19 cellular contexts compared by ENCODE assay signal in genomic region chr22:33401291-33401690, GRCh38.
DNase-seq lines count a peak whose midpoint lies in the region; TF ChIP-seq lines count a peak whose summit lies in the region.
"Had no signal": no experiment of that assay in that cellular context is flagged by ENCODE, and none has a peak within 500 bp of the region (broad histone marks: within the 10 kb centered on the region; RNA-seq: fewer than 3 reads in every experiment).

No MANE protein-coding gene starts in this region.

- peak; percentile 53 for DNase-seq in ACHN
- DNase-seq in HK-2 (ENCODE audit: unreplicated experiment), result peak; percentile 49
- DNase-seq in adipocyte (ENCODE audit: low read depth), result peak; percentile 59
- DNase-seq in hepatic stellate cell (ENCODE audit: low spot score), result peak; percentile 69
- no peak for DNase-seq in COLO668 (lab: John Stamatoyannopoulos, UW; ENCODE audit: unreplicated experiment)
- no peak for DNase-seq in GM13977 (ENCODE audit: low spot score)
- DNase-seq in nucleus accumbens (lab: John Stamatoyannopoulos, UW), result no peak
- DNase-seq in esophagus muscularis mucosa (ENCODE audit: extremely low spot score), result no peak
- DNase-seq: activated CD4-positive, alpha-beta T cell treated with anti-CD3 and anti-CD28 coated beads, Interleukin-2, amount 50 U/mL, for 1 hour; activated naive CD4-positive, alpha-beta T cell; aorta; CD4-positive, alpha-beta memory T cell; colonic mucosa; Karpas-422; NCI-H1436; ovary; stimulated activated CD4-positive, alpha-beta T cell treated with anti-CD3 and anti-CD28 coated beads, Interleukin-2, amount 100 ng/mL, for 24 hours; stimulated activated naive CD8-positive, alpha-beta T cell treated with anti-CD3 and anti-CD28 coated beads, Interleukin-15, amount 100 ng/mL, for 72 hours; SW 1271 had no signal

- intact Hi-C loops in esophagus muscularis mucosa (cut with DNase I), result no loop called here

- TF ChIP-seq POLR2A in esophagus muscularis mucosa (IDR thresholded peaks at IDR 0.05; ENCODE audit: low read depth), result no peak

- H3K9me3 ChIP-seq in adipocyte (ENCODE audit: control insufficient read depth, low read length) (no peaks in the 10 kb centered on the region), esophagus muscularis mucosa (no peaks in the 10 kb centered on the region)
- H3K9me3 ChIP-seq: colonic mucosa, ovary had no signal

- in situ Hi-C loops in ACHN (cut with HindIII; ENCODE audit: low pct_ligation_motif_present, low pct_unique_long_range_greater_than_20kb, low sequenced_read_pairs), result no loop called here
- in situ Hi-C loops in GM13977 (cut with MboI; ENCODE audit: low pct_unique_long_range_greater_than_20kb, low sequenced_read_pairs, unreplicated experiment), result no loop called here

- H3K4me3 ChIP-seq in adipocyte (ENCODE audit: low read length) (no peak overlapping the region), esophagus muscularis mucosa (no peak overlapping the region)
- H3K4me3 ChIP-seq: colonic mucosa, ovary had no signal

- H3K27me3 ChIP-seq in adipocyte (replicated peaks; ENCODE audit: control insufficient read depth, insufficient read depth, low read length) (no peaks in the 10 kb centered on the region), esophagus muscularis mucosa (no peaks in the 10 kb centered on the region)
- H3K27me3 ChIP-seq: colonic mucosa, ovary had no signal

- H3K9ac ChIP-seq in adipocyte (ENCODE audit: low read length), result no peak overlapping the region

- H3K4me1 ChIP-seq in adipocyte (ENCODE audit: control insufficient read depth, insufficient read depth, low read length), result no peaks in the 10 kb centered on the region
- peaks cover 0 to 12% (median 0%) of the 10 kb centered on the region in 4 donors for H3K4me1 ChIP-seq in esophagus muscularis mucosa
- H3K4me1 ChIP-seq: colonic mucosa had no signal

- 89% methylated on average over 5 of the region's 5 CpGs for WGBS in esophagus muscularis mucosa

- no peak for TF ChIP-seq CTCF in GM13977 (IDR thresholded peaks at IDR 0.05; ENCODE audit: extremely low read depth, insufficient read depth, missing control alignments)
- no peak for TF ChIP-seq CTCF in esophagus muscularis mucosa (IDR thresholded peaks at IDR 0.05)

- no peak overlapping the region for H3K27ac ChIP-seq in esophagus muscularis mucosa (replicated peaks in 1 of 4)
- H3K27ac ChIP-seq: colonic mucosa, ovary had no signal

- H3K36me3 ChIP-seq in adipocyte (ENCODE audit: control insufficient read depth, insufficient read depth, low read length, severe bottlenecking), result no peaks in the 10 kb centered on the region
- H3K36me3 ChIP-seq in esophagus muscularis mucosa, result peaks cover 0 to 7% (median 0%) of the 10 kb centered on the region in 4 donors
- H3K36me3 ChIP-seq: colonic mucosa, ovary had no signal

- no peak for TF ChIP-seq EP300 in esophagus muscularis mucosa (IDR thresholded peaks at IDR 0.05)

Comparison
In these comparisons a context has a peak if more than half of its experiments do, and no peak if none do; other contexts are left out.
1. DNase-seq: peak in ACHN (single experiment), HK-2 (single experiment), adipocyte (single experiment) and hepatic stellate cell (single experiment); none in COLO668 (single experiment), GM13977 (single experiment), nucleus accumbens (0 of 56) and esophagus muscularis mucosa (single experiment).